ENCODE assay signal across 8 cellular contexts in genomic region chr3:49021813-49022720, GRCh38. TPM values are rescaled to one million over a fixed set of nuclear protein-coding genes. Genes with fewer than 3 reads are reported as not detected.
DNase-seq lines count a peak whose midpoint lies in the region; ATAC-seq and TF ChIP-seq lines count a peak whose summit lies in the region.

TSS of gene NDUFAF3 (plus strand) at chr3:49022121. CDS start at chr3:49022145, 24 bp downstream.

- H3K9ac ChIP-seq in KMS-11 = peak within 1 kb of the TSS; percentile 93

- no peaks in the 10 kb centered on the region for H3K27me3 Mint-ChIP-seq in activated T-helper 17 cell treated with anti-CD3 and anti-CD28 coated beads, Interleukin-2, amount 50 U/mL, for 72 hours
- H3K27me3 Mint-ChIP-seq in nephron (ENCODE audit: low read depth) = no peaks in the 10 kb centered on the region
- H3K27me3 Mint-ChIP-seq in stimulated activated naive CD8-positive, alpha-beta T cell treated with anti-CD3 and anti-CD28 coated beads, Interleukin-15, Interleukin-2, amounts not matched to agents 100 ng/mL and 50 ng/mL, for 24 hours = no peaks in the 10 kb centered on the region

- peak within 1 kb of the TSS; percentile 22; the same call in 1 of the 2 replicates for H2AFZ ChIP-seq in KMS-11 (ENCODE audit: low read depth)

- no peaks in the 10 kb centered on the region for H3K36me3 ChIP-seq in KMS-11 (ENCODE audit: insufficient read depth)

- peaks cover 55% of the 10 kb centered on the region for H3K36me3 Mint-ChIP-seq in activated T-helper 17 cell treated with anti-CD3 and anti-CD28 coated beads, Interleukin-2, amount 50 U/mL, for 72 hours (ENCODE audit: low read depth)
- peaks cover 36% of the 10 kb centered on the region for H3K36me3 Mint-ChIP-seq in nephron (ENCODE audit: low read depth)
- H3K36me3 Mint-ChIP-seq in stimulated activated naive CD8-positive, alpha-beta T cell treated with anti-CD3 and anti-CD28 coated beads, Interleukin-15, Interleukin-2, amounts not matched to agents 100 ng/mL and 50 ng/mL, for 24 hours (ENCODE audit: low read depth) = peaks cover 44% of the 10 kb centered on the region

- H3K4me2 ChIP-seq in KMS-11 = peak within 1 kb of the TSS; percentile 93

- no peaks in the 10 kb centered on the region for H3K9me3 Mint-ChIP-seq in activated T-helper 17 cell treated with anti-CD3 and anti-CD28 coated beads, Interleukin-2, amount 50 U/mL, for 72 hours
- no peaks in the 10 kb centered on the region for H3K9me3 Mint-ChIP-seq in nephron
- H3K9me3 Mint-ChIP-seq in stimulated activated naive CD8-positive, alpha-beta T cell treated with anti-CD3 and anti-CD28 coated beads, Interleukin-15, Interleukin-2, amounts not matched to agents 100 ng/mL and 50 ng/mL, for 24 hours = no peaks in the 10 kb centered on the region

- H3K27ac ChIP-seq in KMS-11 = peak within 1 kb of the TSS; percentile 94

- H4K20me1 ChIP-seq in KMS-11 (ENCODE audit: insufficient read depth) = no peaks in the 10 kb centered on the region

- H3K4me1 ChIP-seq in KMS-11 (ENCODE audit: low read depth, poor library complexity, severe bottlenecking) = peaks cover 20% of the 10 kb centered on the region

- peak within 1 kb of the TSS; percentile 94 for H3K27ac Mint-ChIP-seq in activated T-helper 17 cell treated with anti-CD3 and anti-CD28 coated beads, Interleukin-2, amount 50 U/mL, for 72 hours
- H3K27ac Mint-ChIP-seq in nephron = peak within 1 kb of the TSS; percentile 95 to 99 (median 96)
- peak within 1 kb of the TSS; percentile 95 for H3K27ac Mint-ChIP-seq in stimulated activated naive CD8-positive, alpha-beta T cell treated with anti-CD3 and anti-CD28 coated beads, Interleukin-15, Interleukin-2, amounts not matched to agents 100 ng/mL and 50 ng/mL, for 24 hours

- peaks cover 19% of the 10 kb centered on the region for H3K4me1 Mint-ChIP-seq in activated T-helper 17 cell treated with anti-CD3 and anti-CD28 coated beads, Interleukin-2, amount 50 U/mL, for 72 hours
- peaks cover 24% of the 10 kb centered on the region for H3K4me1 Mint-ChIP-seq in nephron
- peaks cover 68% of the 10 kb centered on the region for H3K4me1 Mint-ChIP-seq in stimulated activated naive CD8-positive, alpha-beta T cell treated with anti-CD3 and anti-CD28 coated beads, Interleukin-15, Interleukin-2, amounts not matched to agents 100 ng/mL and 50 ng/mL, for 24 hours (ENCODE audit: low read depth)

- H3K79me2 ChIP-seq in KMS-11 (ENCODE audit: insufficient read depth, low read depth) = peaks cover 33% of the 10 kb centered on the region; the same call in 1 of the 2 replicates

- H3K27me3 ChIP-seq in KMS-11 (ENCODE audit: insufficient read depth, low read depth) = no peaks in the 10 kb centered on the region

- peak within 1 kb of the TSS; percentile 76 for H3K4me3 ChIP-seq in KMS-11 (IDR thresholded peaks at IDR 0.05; ENCODE audit: insufficient read depth, low read depth, low read length)

- peak; percentile 67 for TF ChIP-seq CTCF in KMS-11 (conservative IDR thresholded peaks at IDR 0.05; ENCODE audit: low read depth, low read length)
- peak; percentile 97 to 100 (median 97) for TF ChIP-seq CTCF in nephron (IDR thresholded peaks at IDR 0.05; ENCODE audit: unreplicated experiment in 3 of 3)

- ATAC-seq in GM21786 (IDR thresholded peaks at IDR 0.05; ENCODE audit: unreplicated experiment) = peak; percentile 57
- peak; percentile 84 for ATAC-seq in activated T-helper 17 cell treated with anti-CD3 and anti-CD28 coated beads, Interleukin-2, amount 50 U/mL, for 72 hours (replicated peaks)

- peak within 1 kb of the TSS; percentile 90 for H3K4me3 Mint-ChIP-seq in activated T-helper 17 cell treated with anti-CD3 and anti-CD28 coated beads, Interleukin-2, amount 50 U/mL, for 72 hours
- H3K4me3 Mint-ChIP-seq in nephron = peak within 1 kb of the TSS; percentile 96 to 98 (median 98)
- peak within 1 kb of the TSS; percentile 91 for H3K4me3 Mint-ChIP-seq in stimulated activated naive CD8-positive, alpha-beta T cell treated with anti-CD3 and anti-CD28 coated beads, Interleukin-15, Interleukin-2, amounts not matched to agents 100 ng/mL and 50 ng/mL, for 24 hours

- DNase-seq in EL = peak; percentile 90
- DNase-seq in RPMI7951 (ENCODE audit: low read depth) = peak; percentile 91
- DNase-seq in fibroblast of peridontal ligament (ENCODE audit: extremely low read depth) = peak; percentile 90

RNA-seq across cellular contexts. Expression of gene NDUFAF3, which starts in this region (rescaled TPM):
- 260 and 301 TPM in 2 replicates for total RNA-seq in RPMI7951 (2014; rRNA removed; shearing (Covaris generic))
- 10 to 100 TPM; 40.6 to 56.7 TPM for total RNA-seq in activated T-helper 17 cell treated with anti-CD3 and anti-CD28 coated beads, Interleukin-2, amount 50 U/mL, for 72 hours

Comparison
In these comparisons a context has a peak if more than half of its experiments do, and no peak if none do; other contexts are left out.
1. Peak in every context shown above with its lines: DNase-seq, ATAC-seq, H3K4me3 ChIP-seq and H3K27ac ChIP-seq.